ENCODE assay signal across 1 cellular context in genomic region chr17:42311240-42312034, GRCh38.
TF ChIP-seq lines count a peak whose summit lies in the region.

No MANE protein-coding gene starts in this region.

TF ChIP-seq in HEK293, 187 proteins besides CTCF, POLR2A, EP300 and RAD21 (continued from another document):
- TF ChIP-seq ZBTB6 (tag by site-specific recombination; IDR thresholded peaks at IDR 0.05) (no peak), ZNF274 (IDR thresholded peaks at IDR 0.05; ENCODE audit: low read length) (no peak), ZNF274 (tag by site-specific recombination; IDR thresholded peaks at IDR 0.05; ENCODE audit: borderline replicate concordance) (no peak), ZNF335 (tag by site-specific recombination; conservative IDR thresholded peaks at IDR 0.05) (no peak), SCRT2 (tag by site-specific recombination; IDR thresholded peaks at IDR 0.05) (no peak), ZBTB1 (tag by site-specific recombination; IDR thresholded peaks at IDR 0.05) (no peak), GLI2 (tag by site-specific recombination; IDR thresholded peaks at IDR 0.05; ENCODE audit: borderline replicate concordance, low read depth) (no peak), ZNF133 (tag by site-specific recombination; IDR thresholded peaks at IDR 0.05) (no peak), ZNF747 (tag by site-specific recombination; IDR thresholded peaks at IDR 0.05) (no peak)
- TF ChIP-seq, protein P1, sequence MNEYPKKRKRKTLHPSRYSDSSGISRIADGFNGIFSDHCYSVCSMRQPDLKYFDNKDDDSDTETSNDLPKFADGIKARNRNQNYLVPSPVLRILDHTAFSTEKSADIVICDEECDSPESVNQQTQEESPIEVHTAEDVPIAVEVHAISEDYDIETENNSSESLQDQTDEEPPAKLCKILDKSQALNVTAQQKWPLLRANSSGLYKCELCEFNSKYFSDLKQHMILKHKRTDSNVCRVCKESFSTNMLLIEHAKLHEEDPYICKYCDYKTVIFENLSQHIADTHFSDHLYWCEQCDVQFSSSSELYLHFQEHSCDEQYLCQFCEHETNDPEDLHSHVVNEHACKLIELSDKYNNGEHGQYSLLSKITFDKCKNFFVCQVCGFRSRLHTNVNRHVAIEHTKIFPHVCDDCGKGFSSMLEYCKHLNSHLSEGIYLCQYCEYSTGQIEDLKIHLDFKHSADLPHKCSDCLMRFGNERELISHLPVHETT (tag by site-specific recombination; IDR thresholded peaks at IDR 0.05) = no peak
